In the genomic region with DNA sequence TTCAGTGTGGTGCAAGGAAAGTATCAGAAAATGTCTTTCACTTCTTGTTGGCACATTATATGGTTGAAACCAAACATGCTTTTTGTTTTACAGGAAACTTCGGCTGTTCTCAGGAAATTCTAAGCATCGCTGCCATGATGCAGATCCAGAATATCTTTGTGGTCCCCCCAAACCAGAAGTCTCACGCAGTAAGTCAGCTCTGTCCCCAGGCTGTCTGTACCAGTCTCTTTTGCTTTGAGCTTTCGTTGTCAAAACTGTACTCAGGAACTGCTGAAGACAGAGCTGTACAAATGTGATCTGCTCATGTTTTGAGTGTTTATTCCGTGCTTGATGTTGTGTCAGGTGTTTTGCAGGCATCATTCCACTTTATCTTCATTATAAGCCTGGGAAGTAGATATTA, we compare ENCODE assay signal across 24 cellular contexts. TPM values are rescaled to one million over a fixed set of nuclear protein-coding genes. Genes with fewer than 3 reads are reported as not detected.
DNase-seq lines count a peak whose midpoint lies in the region; ATAC-seq, FAIRE-seq and TF ChIP-seq lines count a peak whose summit lies in the region.
"Had no signal": no experiment of that assay in that cellular context is flagged by ENCODE, and none has a peak within 500 bp of the region (broad histone marks: within the 10 kb centered on the region; RNA-seq: fewer than 3 reads in every experiment).

No MANE protein-coding gene starts in this region.

- TF ChIP-seq CTCF in GM20000 (IDR thresholded peaks at IDR 0.05; ENCODE audit: extremely low read depth, missing control alignments) (no peak), GM12878 (IDR thresholded peaks at IDR 0.05 in 2 of 3, conservative IDR thresholded peaks at IDR 0.05 in 1 of 3; ENCODE audit: control insufficient read depth in 2 of 3, extremely low read depth in 1 of 3, insufficient read depth in 1 of 3, low read depth in 3 of 3, low read length in 3 of 3) (no peak)

- peaks cover 9% of the 10 kb centered on the region; the same call in 2 of the 3 replicates for H3K9me3 ChIP-seq in GM12878 (replicated peaks; ENCODE audit: control insufficient read depth, insufficient read depth, low read length)
- H3K9me3 ChIP-seq: ascending aorta, SJCRH30, tibial nerve had no signal

- no peak for TF ChIP-seq POLR2A in GM12878 (IDR thresholded peaks at IDR 0.05; ENCODE audit: low read depth, low read length)

- intact Hi-C loops in GM12878 (cut with micrococcal nuclease; ENCODE audit: unreplicated experiment) = loop anchor here (1.0 to 2.0 kb wide), 2 partner anchors 35 to 59 kb away; a partner anchor contains a TSS

- TF ChIP-seq RAD21 in GM12878 (IDR thresholded peaks at IDR 0.05; ENCODE audit: insufficient read depth, low read depth, low read length) = no peak

- TF ChIP-seq EP300 in GM12878 (IDR thresholded peaks at IDR 0.05; ENCODE audit: borderline replicate concordance in 1 of 2, control insufficient read depth in 1 of 2, low read depth in 2 of 2, low read length in 2 of 2) = no peak

- CTCF ChIA-PET in GM12878 (lab: Yijun Ruan, JAX) = interaction anchor here (0.7 to 4.7 kb wide), 13 partner anchors 8 to 372 kb away, joined by 3 to 40 read pairs (median 5); a partner anchor contains a TSS

- POLR2A ChIA-PET in GM12878 (lab: Charles Lee) = interaction anchor here (0.9 to 2.7 kb wide), 3 partner anchors 9 to 60 kb away, joined by 3 to 15 read pairs (median 4); a partner anchor contains a TSS

- H2AFZ ChIP-seq in GM12878 (ENCODE audit: control insufficient read depth, low read depth, low read length) = no peak overlapping the region

- H3K9ac ChIP-seq in GM12878 (ENCODE audit: control insufficient read depth, insufficient read depth, low read length) = no peak overlapping the region

- in situ Hi-C loops in GM12878 (cut with MboI) = no loop called here

- DNase-seq in GM18507 (ENCODE audit: extremely low spot score, insufficient read length, low read depth) (no peak), GM20000 (ENCODE audit: low spot score) (peak; percentile 10), GM12878 (ENCODE audit: low read depth, low spot score) (peak; percentile 58), NCI-H128 (lab: John Stamatoyannopoulos, UW; ENCODE audit: unreplicated experiment) (no peak)
- DNase-seq: activated naive CD4-positive, alpha-beta T cell treated with anti-CD3 and anti-CD28 coated beads, Interleukin-2, amount 50 U/mL, for 16 hours; caudate nucleus; CD4-positive, alpha-beta memory T cell; DMS 273 treated with DMSO at 0.1 percent for 48 hours; mammary epithelial cell; NCI-H1092 treated with DMSO at 0.1 percent for 48 hours; NCI-H2081; NCI-H510A; NK-92 treated with Interleukin-12 subunit alpha and Interleukin-12 subunit beta, amount 100 ng/mL, for 24 hours; nucleus accumbens; SJCRH30; small intestine; T-cell had no signal

- H4K20me1 ChIP-seq in GM12878 (ENCODE audit: control insufficient read depth, insufficient read depth) = no peaks in the 10 kb centered on the region

- peak; percentile 41 for ATAC-seq in HG03521 (IDR thresholded peaks at IDR 0.05; ENCODE audit: unreplicated experiment)
- peak; percentile 71 for ATAC-seq in GM12878
- no peak for ATAC-seq in GM21367 (IDR thresholded peaks at IDR 0.05; ENCODE audit: unreplicated experiment)
- no peak for ATAC-seq in GM19324 (IDR thresholded peaks at IDR 0.05; ENCODE audit: low FRiP score, unreplicated experiment)
- ATAC-seq: Panc1, T-cell had no signal

- H3K27ac ChIP-seq in GM12878 (ENCODE audit: control insufficient read depth, insufficient read depth) = peak overlapping the region; percentile 53
- H3K27ac ChIP-seq: ascending aorta, SJCRH30, tibial nerve had no signal

- RAD21 ChIA-PET in GM12878 (lab: Charles Lee; ENCODE audit: unreplicated experiment) = interaction anchor here (0.8 to 2.7 kb wide), 8 partner anchors 9 to 95 kb away, joined by 3 to 16 read pairs (median 6); a partner anchor contains a TSS

- no TSS peak for BruUV-seq in GM12878 (replicated peaks; lab: Mats Ljungman, UMichigan)

- H3K4me2 ChIP-seq in GM12878 (ENCODE audit: control insufficient read depth, insufficient read depth) = no peak overlapping the region

- H3K36me3 ChIP-seq in GM12878 (ENCODE audit: control insufficient read depth in 2 of 2, insufficient read depth in 2 of 2, low read length in 1 of 2) = peaks cover 6 to 29% of the 10 kb centered on the region in 2 experiments

- SMC1A ChIA-PET in GM12878 (lab: Charles Lee; ENCODE audit: uncharacterized antibody, unreplicated experiment) = interaction anchor here (0.9 to 3.1 kb wide), 14 partner anchors 24 to 266 kb away, joined by 3 to 22 read pairs (median 4); a partner anchor contains a TSS

- FAIRE-seq in GM18507 (lab: Jason Lieb, UNC) (peak; percentile 69), GM12878 (lab: Jason Lieb, UNC) (no peak)
- FAIRE-seq: endothelial cell of umbilical vein, small intestine had no signal

- H3K79me2 ChIP-seq in GM12878 (ENCODE audit: control insufficient read depth, insufficient read depth, low read length) = no peaks in the 10 kb centered on the region

- H3K4me1 ChIP-seq in GM12878 (ENCODE audit: control insufficient read depth, insufficient read depth, low read length) = peaks cover 38% of the 10 kb centered on the region
- H3K4me1 ChIP-seq: ascending aorta, SJCRH30, tibial nerve had no signal

- H3K27me3 ChIP-seq in GM12878 (replicated peaks in 1 of 2; ENCODE audit: control insufficient read depth in 2 of 2, insufficient read depth in 2 of 2, low read length in 1 of 2) = no peaks in the 10 kb centered on the region
- H3K27me3 ChIP-seq: ascending aorta, SJCRH30, tibial nerve had no signal

- WGBS in GM12878 (ENCODE audit: insufficient coverage, insufficient replicate concordance, low lambda C conversion rate, missing lambda C conversion rate) = under 1% methylated on average over 5 of the region's 5 CpGs

- H3K4me3 ChIP-seq in GM12878 = no peak overlapping the region
- H3K4me3 ChIP-seq: ascending aorta, SJCRH30, tibial nerve had no signal

TF ChIP-seq in GM12878, 131 proteins besides CTCF, POLR2A, EP300 and RAD21 (continues in another document):
- TF ChIP-seq, protein P1, sequence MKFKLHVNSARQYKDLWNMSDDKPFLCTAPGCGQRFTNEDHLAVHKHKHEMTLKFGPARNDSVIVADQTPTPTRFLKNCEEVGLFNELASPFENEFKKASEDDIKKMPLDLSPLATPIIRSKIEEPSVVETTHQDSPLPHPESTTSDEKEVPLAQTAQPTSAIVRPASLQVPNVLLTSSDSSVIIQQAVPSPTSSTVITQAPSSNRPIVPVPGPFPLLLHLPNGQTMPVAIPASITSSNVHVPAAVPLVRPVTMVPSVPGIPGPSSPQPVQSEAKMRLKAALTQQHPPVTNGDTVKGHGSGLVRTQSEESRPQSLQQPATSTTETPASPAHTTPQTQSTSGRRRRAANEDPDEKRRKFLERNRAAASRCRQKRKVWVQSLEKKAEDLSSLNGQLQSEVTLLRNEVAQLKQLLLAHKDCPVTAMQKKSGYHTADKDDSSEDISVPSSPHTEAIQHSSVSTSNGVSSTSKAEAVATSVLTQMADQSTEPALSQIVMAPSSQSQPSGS (IDR thresholded peaks at IDR 0.05; ENCODE audit: low read length) = peak; percentile 62; the same call in 1 of the 2 replicates
- peak; percentile 54; the same call in 1 of the 2 replicates for TF ChIP-seq JUNB (IDR thresholded peaks at IDR 0.05)
- TF ChIP-seq, protein P2, sequence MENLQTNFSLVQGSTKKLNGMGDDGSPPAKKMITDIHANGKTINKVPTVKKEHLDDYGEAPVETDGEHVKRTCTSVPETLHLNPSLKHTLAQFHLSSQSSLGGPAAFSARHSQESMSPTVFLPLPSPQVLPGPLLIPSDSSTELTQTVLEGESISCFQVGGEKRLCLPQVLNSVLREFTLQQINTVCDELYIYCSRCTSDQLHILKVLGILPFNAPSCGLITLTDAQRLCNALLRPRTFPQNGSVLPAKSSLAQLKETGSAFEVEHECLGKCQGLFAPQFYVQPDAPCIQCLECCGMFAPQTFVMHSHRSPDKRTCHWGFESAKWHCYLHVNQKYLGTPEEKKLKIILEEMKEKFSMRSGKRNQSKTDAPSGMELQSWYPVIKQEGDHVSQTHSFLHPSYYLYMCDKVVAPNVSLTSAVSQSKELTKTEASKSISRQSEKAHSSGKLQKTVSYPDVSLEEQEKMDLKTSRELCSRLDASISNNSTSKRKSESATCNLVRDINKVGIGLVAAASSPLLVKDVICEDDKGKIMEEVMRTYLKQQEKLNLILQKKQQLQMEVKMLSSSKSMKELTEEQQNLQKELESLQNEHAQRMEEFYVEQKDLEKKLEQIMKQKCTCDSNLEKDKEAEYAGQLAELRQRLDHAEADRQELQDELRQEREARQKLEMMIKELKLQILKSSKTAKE (IDR thresholded peaks at IDR 0.05; ENCODE audit: low read depth, poor library complexity, severe bottlenecking) = peak; percentile 34
- TF ChIP-seq NFIC (IDR thresholded peaks at IDR 0.05; ENCODE audit: low read depth, low read length) = peak; percentile 67

RNA-seq across cellular contexts. Expression of a gene that starts 59.6 kb away (rescaled TPM):
- 38.3 and 43.4 TPM in 2 replicates for total RNA-seq in GM12878 (2013; cell fraction: nucleolus; rRNA removed)
- total RNA-seq in GM12878 (2014; rRNA removed) (19.4 and 19.5 TPM in 2 replicates), GM12878 (2014; rRNA removed; fragmentation: Illumina TruSeq; extraction: Trizol) (12.7 and 14.2 TPM in 2 replicates), GM12878 (2021) (13.4 and 15.6 TPM in 2 replicates)
- polyA plus RNA-seq in GM12878 (2011; ENCODE audit: low read depth) = 5.0 TPM
- polyA plus RNA-seq in GM12878 (2011; rRNA removed) (18.6 and 21.6 TPM in 2 replicates), GM12878 (2014; fragmentation: Illumina TruSeq; extraction: Trizol) (18.0 and 21.9 TPM in 2 replicates), GM12878 (2014; fragmentation: Nextera tagmentation; extraction: Ambion mirVana) (1 to 10 TPM; 4.3 to 4.4 TPM), GM12878 (2014; rRNA removed) (16.0 and 16.1 TPM in 2 replicates), GM12878 (2016; fragmentation: Nextera tagmentation; extraction: Ambion mirVana) (10 to 100 TPM; 12.5 to 12.8 TPM)
- 20.5 and 20.7 TPM in 2 replicates for polyA plus RNA-seq in GM12878 (2011; cell fraction: cytosol; rRNA removed)
- polyA plus RNA-seq in GM12878 (2011; cell fraction: nucleus; rRNA removed) = 40.3 and 43.3 TPM in 2 replicates
- 7.0 and 7.1 TPM in 2 replicates for polyA plus RNA-seq in GM12878 (2012)
- polyA minus RNA-seq in GM12878 (2011; rRNA and poly(A)+ RNA removed) = 22.2 and 22.5 TPM in 2 replicates
- polyA minus RNA-seq in GM12878 (2011; cell fraction: cytosol; rRNA and poly(A)+ RNA removed) = 4.4 and 5.5 TPM in 2 replicates
- 13.9 and 20.0 TPM in 2 replicates for polyA minus RNA-seq in GM12878 (2011; cell fraction: nucleus; rRNA and poly(A)+ RNA removed)

Comparison
In these comparisons a context has a peak if more than half of its experiments do, and no peak if none do; other contexts are left out.
1. DNase-seq: peak in GM20000 (single experiment) and GM12878 (single experiment); none in GM18507 (single experiment) and NCI-H128 (single experiment).
2. ATAC-seq: peak in HG03521 (single experiment) and GM12878 (single experiment); none in GM21367 (single experiment) and GM19324 (single experiment).